ENCODE assay signal across 18 cellular contexts in the genomic region with DNA sequence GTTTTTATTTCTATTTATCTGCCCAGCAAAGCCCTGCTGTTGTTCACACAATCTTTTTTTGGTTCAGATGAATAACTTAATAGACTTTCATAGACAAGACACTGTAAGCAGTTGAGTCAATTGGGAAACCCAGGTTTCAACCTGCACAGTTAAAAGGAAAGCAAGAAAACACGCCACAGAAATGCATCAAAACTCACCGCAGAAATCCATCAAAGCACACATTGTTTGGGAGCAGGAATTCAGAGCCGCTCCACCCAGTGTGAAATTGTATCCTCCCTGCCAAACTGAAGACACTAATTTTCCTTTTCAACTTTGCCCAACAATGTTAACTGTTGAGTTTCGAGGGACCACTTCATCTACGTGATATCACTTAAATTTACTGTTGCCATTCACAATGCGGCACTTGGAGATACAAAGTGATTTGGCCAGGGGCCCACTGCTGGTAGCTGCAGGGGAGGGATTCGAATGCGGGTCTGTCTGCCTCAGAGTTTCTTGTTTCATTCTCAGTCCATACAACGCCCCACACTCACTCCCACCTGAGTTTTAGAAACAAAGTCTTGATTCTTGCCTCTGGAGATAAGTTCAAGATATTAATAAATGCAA.
DNase-seq lines count a peak whose midpoint lies in the region; ATAC-seq and TF ChIP-seq lines count a peak whose summit lies in the region.
"Had no signal": no experiment of that assay in that cellular context is flagged by ENCODE, and none has a peak within 500 bp of the region (broad histone marks: within the 10 kb centered on the region; RNA-seq: fewer than 3 reads in every experiment).

No MANE protein-coding gene starts in this region.

- H3K36me3 ChIP-seq in vagina (no peaks in the 10 kb centered on the region), A673 (ENCODE audit: insufficient read depth, low read length, poor library complexity, severe bottlenecking) (no peaks in the 10 kb centered on the region)
- H3K36me3 ChIP-seq: BE2C, colonic mucosa, tibial artery had no signal

- POLR2A ChIA-PET in A673 (lab: Charles Lee; ENCODE audit: low non-redundant PET) = no interaction called here

- no peak overlapping the region for H3K4me3 ChIP-seq in vagina
- H3K4me3 ChIP-seq in A673 (ENCODE audit: low read depth, low read length, poor library complexity, severe bottlenecking) = no peak overlapping the region
- H3K4me3 ChIP-seq: colonic mucosa, tibial artery had no signal

- ATAC-seq in Right ventricle myocardium superior (ENCODE audit: poor library complexity) = peak; percentile 32
- no peak for ATAC-seq in Right ventricle myocardium inferior
- no peak for ATAC-seq in HG03095 (IDR thresholded peaks at IDR 0.05; ENCODE audit: unreplicated experiment)
- ATAC-seq in HG03135 (IDR thresholded peaks at IDR 0.05; ENCODE audit: unreplicated experiment) = no peak
- ATAC-seq: activated CD4-positive, CD25-positive, alpha-beta regulatory T cell treated with anti-CD3 and anti-CD28 coated beads, Interleukin-2, amount 50 U/mL, for 24 hours; stimulated activated effector memory CD8-positive, alpha-beta T cell treated with anti-CD3 and anti-CD28 coated beads, Interleukin-12 subunit alpha, Interleukin-12 subunit beta, amount 100 ng/mL, for 72 hours had no signal

- H3K27me3 ChIP-seq in vagina (no peaks in the 10 kb centered on the region), A673 (replicated peaks; ENCODE audit: insufficient read depth, low read depth, low read length, poor library complexity) (no peaks in the 10 kb centered on the region)
- H3K27me3 ChIP-seq: BE2C, colonic mucosa, tibial artery had no signal

- intact Hi-C loops in Right ventricle myocardium superior (cut with DNase I) = no loop called here
- intact Hi-C loops in Right ventricle myocardium inferior (cut with DNase I) = no loop called here
- intact Hi-C loops in vagina (cut with DNase I) = no loop called here
- intact Hi-C loops in A673 (cut with micrococcal nuclease; ENCODE audit: unreplicated experiment) = no loop called here

- no TSS peak for BruUV-seq in A673 (replicated peaks; lab: Mats Ljungman, UMichigan)

- H3K9me3 Mint-ChIP-seq in nephron = no peaks in the 10 kb centered on the region
- H3K9me3 Mint-ChIP-seq: H9; stimulated activated effector memory CD8-positive, alpha-beta T cell treated with anti-CD3 and anti-CD28 coated beads, Interleukin-12 subunit alpha, Interleukin-12 subunit beta, amount 100 ng/mL, for 72 hours had no signal

- H3K27ac ChIP-seq in epithelial cell of prostate = no peak overlapping the region
- peak overlapping the region; percentile 40 for H3K27ac ChIP-seq in vagina
- H3K27ac ChIP-seq in A673 (ENCODE audit: low read depth, low read length, poor library complexity, severe bottlenecking) = no peak overlapping the region
- H3K27ac ChIP-seq: colonic mucosa, tibial artery had no signal

- H3K4me1 ChIP-seq in vagina (no peaks in the 10 kb centered on the region), A673 (ENCODE audit: insufficient read depth, low read length, poor library complexity, severe bottlenecking) (peaks cover 15% of the 10 kb centered on the region)
- H3K4me1 ChIP-seq: BE2C, colonic mucosa had no signal

- H3K27ac Mint-ChIP-seq in nephron = peak overlapping the region; percentile 1 to 91 (median 36)
- H3K27ac Mint-ChIP-seq: activated naive CD8-positive, alpha-beta T cell; stimulated activated effector memory CD8-positive, alpha-beta T cell treated with anti-CD3 and anti-CD28 coated beads, Interleukin-12 subunit alpha, Interleukin-12 subunit beta, amount 100 ng/mL, for 72 hours had no signal

- no peaks in the 10 kb centered on the region for H3K36me3 Mint-ChIP-seq in nephron (ENCODE audit: low read depth)
- H3K36me3 Mint-ChIP-seq: activated naive CD8-positive, alpha-beta T cell; stimulated activated effector memory CD8-positive, alpha-beta T cell treated with anti-CD3 and anti-CD28 coated beads, Interleukin-12 subunit alpha, Interleukin-12 subunit beta, amount 100 ng/mL, for 72 hours had no signal

- H3K27me3 Mint-ChIP-seq in nephron (ENCODE audit: low read depth) = peaks cover 15% of the 10 kb centered on the region

- TF ChIP-seq CTCF in nephron (IDR thresholded peaks at IDR 0.05; ENCODE audit: unreplicated experiment in 3 of 3) = no peak
- TF ChIP-seq CTCF in vagina (IDR thresholded peaks at IDR 0.05) = no peak
- no peak for TF ChIP-seq CTCF in A673 (conservative IDR thresholded peaks at IDR 0.05; ENCODE audit: low read depth, low read length)

- no peak for DNase-seq in Right ventricle myocardium superior
- no peak for DNase-seq in Right ventricle myocardium inferior (ENCODE audit: missing footprints)
- DNase-seq in epithelial cell of prostate (ENCODE audit: low read depth, low spot score) = peak; percentile 6
- DNase-seq in vagina (ENCODE audit: extremely low spot score in 2 of 2) = no peak
- DNase-seq in A673 (ENCODE audit: low spot score) = no peak
- DNase-seq: BE2C, colonic mucosa, H9, Karpas-422, NCI-H1930, NCI-H510A, tibial artery had no signal

- H3K4me3 Mint-ChIP-seq in nephron = peak overlapping the region in 1 of 3 experiments; percentile 26
- H3K4me3 Mint-ChIP-seq: activated naive CD8-positive, alpha-beta T cell; H9; stimulated activated effector memory CD8-positive, alpha-beta T cell treated with anti-CD3 and anti-CD28 coated beads, Interleukin-12 subunit alpha, Interleukin-12 subunit beta, amount 100 ng/mL, for 72 hours had no signal

- CTCF ChIA-PET in A673 (lab: Charles Lee) = no interaction called here

- H3K9me3 ChIP-seq in vagina = no peaks in the 10 kb centered on the region
- no peaks in the 10 kb centered on the region for H3K9me3 ChIP-seq in A673 (ENCODE audit: low read depth, low read length, poor library complexity, severe bottlenecking)
- H3K9me3 ChIP-seq: BE2C, colonic mucosa, tibial artery had no signal

- TF ChIP-seq POLR2A in vagina (IDR thresholded peaks at IDR 0.05) = no peak

- H3K4me1 Mint-ChIP-seq in nephron = peaks cover 59% of the 10 kb centered on the region
- H3K4me1 Mint-ChIP-seq: stimulated activated effector memory CD8-positive, alpha-beta T cell treated with anti-CD3 and anti-CD28 coated beads, Interleukin-12 subunit alpha, Interleukin-12 subunit beta, amount 100 ng/mL, for 72 hours had no signal
